Comparison of ENCODE assay signal across 1 cellular context in genomic region chr15:67061811-67062348, GRCh38.
TF ChIP-seq lines count a peak whose summit lies in the region.

No MANE protein-coding gene starts in this region.

TF ChIP-seq in HepG2, 621 proteins besides CTCF, POLR2A, EP300 and RAD21 (continued from another document and continues in another):
- TF ChIP-seq ZNF280D (CRISPR knock-in tag; IDR thresholded peaks at IDR 0.05) (no peak), POLR2AphosphoS2 (IDR thresholded peaks at IDR 0.05; ENCODE audit: low read depth, low read length) (no peak), GABPB1 (CRISPR knock-in tag; IDR thresholded peaks at IDR 0.05) (peak; percentile 44; the same call in 1 of the 2 replicates), ZNF709 (CRISPR knock-in tag; IDR thresholded peaks at IDR 0.05) (no peak), KDM5B (CRISPR knock-in tag; IDR thresholded peaks at IDR 0.05; ENCODE audit: borderline replicate concordance) (no peak), TEAD3 (CRISPR knock-in tag; optimal IDR thresholded peaks at IDR 0.05; ENCODE audit: borderline replicate concordance) (no peak), ZKSCAN1 (IDR thresholded peaks at IDR 0.05; ENCODE audit: low read length) (peak; percentile 89), SETDB1 (CRISPR knock-in tag; IDR thresholded peaks at IDR 0.05; ENCODE audit: borderline replicate concordance) (no peak), FOXA3 (CRISPR knock-in tag; IDR thresholded peaks at IDR 0.05) (peak; percentile 34; the same call in 1 of the 2 replicates), ZNF136 (CRISPR knock-in tag; IDR thresholded peaks at IDR 0.05; ENCODE audit: low read depth) (no peak), ZNF329 (CRISPR knock-in tag; IDR thresholded peaks at IDR 0.05; ENCODE audit: low read depth) (no peak), ELF3 (CRISPR knock-in tag; IDR thresholded peaks at IDR 0.05) (peak; percentile 37), FOXP1 (IDR thresholded peaks at IDR 0.05) (no peak), FOXP1 (CRISPR knock-in tag; IDR thresholded peaks at IDR 0.05) (peak; percentile 9; the same call in 1 of the 2 replicates), TSC22D2 (CRISPR knock-in tag; IDR thresholded peaks at IDR 0.05; ENCODE audit: borderline replicate concordance) (no peak), ZNF674 (CRISPR knock-in tag; IDR thresholded peaks at IDR 0.05; ENCODE audit: low read depth) (no peak), ZMAT3 (CRISPR knock-in tag; conservative IDR thresholded peaks at IDR 0.05) (no peak), MAFK (conservative IDR thresholded peaks at IDR 0.05 in 1 of 2, IDR thresholded peaks at IDR 0.05 in 1 of 2; ENCODE audit: low read length in 2 of 2) (no peak), ZNF792 (CRISPR knock-in tag; IDR thresholded peaks at IDR 0.05) (no peak), CHCHD3 (CRISPR knock-in tag; IDR thresholded peaks at IDR 0.05) (no peak), GABPA (IDR thresholded peaks at IDR 0.05; ENCODE audit: low read depth, low read length) (no peak), GABPA (CRISPR knock-in tag; IDR thresholded peaks at IDR 0.05; ENCODE audit: low read depth) (peak; percentile 65), ZFP82 (CRISPR knock-in tag; IDR thresholded peaks at IDR 0.05; ENCODE audit: borderline replicate concordance) (no peak), FOXJ3 (CRISPR knock-in tag; IDR thresholded peaks at IDR 0.05; ENCODE audit: borderline replicate concordance) (no peak), SRSF1 (optimal IDR thresholded peaks at IDR 0.05; ENCODE audit: low read depth, low read length) (no peak), IRF2 (CRISPR knock-in tag; IDR thresholded peaks at IDR 0.05) (no peak), BCL6 (CRISPR knock-in tag; IDR thresholded peaks at IDR 0.05) (no peak), ZNF629 (CRISPR knock-in tag; conservative IDR thresholded peaks at IDR 0.05) (peak; percentile 59), ZNF724P (CRISPR knock-in tag; IDR thresholded peaks at IDR 0.05; ENCODE audit: borderline replicate concordance) (no peak), ZNF564 (CRISPR knock-in tag; IDR thresholded peaks at IDR 0.05) (no peak), ZNF207 (IDR thresholded peaks at IDR 0.05; ENCODE audit: borderline replicate concordance) (no peak), ZNF253 (CRISPR knock-in tag; IDR thresholded peaks at IDR 0.05; ENCODE audit: borderline replicate concordance) (no peak), SAFB2 (CRISPR knock-in tag; IDR thresholded peaks at IDR 0.05; ENCODE audit: borderline replicate concordance, low read depth) (0 out of 2 replicates have a peak, but pooled peaks have one; percentile 1), ETV5 (CRISPR knock-in tag; IDR thresholded peaks at IDR 0.05; ENCODE audit: borderline replicate concordance) (peak; percentile 88; the same call in 1 of the 2 replicates), NFE2L2 (IDR thresholded peaks at IDR 0.05; ENCODE audit: low read length) (no peak), MIXL1 (CRISPR knock-in tag; IDR thresholded peaks at IDR 0.05) (peak; percentile 52; the same call in 1 of the 2 replicates), CERS6 (CRISPR knock-in tag; IDR thresholded peaks at IDR 0.05) (no peak), ZNF776 (CRISPR knock-in tag; IDR thresholded peaks at IDR 0.05) (no peak), REPIN1 (CRISPR knock-in tag; IDR thresholded peaks at IDR 0.05; ENCODE audit: borderline replicate concordance, low read depth) (no peak), MLX (CRISPR knock-in tag; IDR thresholded peaks at IDR 0.05) (no peak), YEATS2 (CRISPR knock-in tag; IDR thresholded peaks at IDR 0.05; ENCODE audit: borderline replicate concordance) (no peak), SIN3B (IDR thresholded peaks at IDR 0.05; ENCODE audit: low read length) (no peak), RARA (CRISPR knock-in tag; IDR thresholded peaks at IDR 0.05) (peak; percentile 84), MIER3 (CRISPR knock-in tag; IDR thresholded peaks at IDR 0.05; ENCODE audit: borderline replicate concordance) (no peak; the same call in 1 of the 2 replicates), KLF11 (CRISPR knock-in tag; IDR thresholded peaks at IDR 0.05) (peak; percentile 10; the same call in 1 of the 2 replicates)
- TF ChIP-seq, protein P1, sequence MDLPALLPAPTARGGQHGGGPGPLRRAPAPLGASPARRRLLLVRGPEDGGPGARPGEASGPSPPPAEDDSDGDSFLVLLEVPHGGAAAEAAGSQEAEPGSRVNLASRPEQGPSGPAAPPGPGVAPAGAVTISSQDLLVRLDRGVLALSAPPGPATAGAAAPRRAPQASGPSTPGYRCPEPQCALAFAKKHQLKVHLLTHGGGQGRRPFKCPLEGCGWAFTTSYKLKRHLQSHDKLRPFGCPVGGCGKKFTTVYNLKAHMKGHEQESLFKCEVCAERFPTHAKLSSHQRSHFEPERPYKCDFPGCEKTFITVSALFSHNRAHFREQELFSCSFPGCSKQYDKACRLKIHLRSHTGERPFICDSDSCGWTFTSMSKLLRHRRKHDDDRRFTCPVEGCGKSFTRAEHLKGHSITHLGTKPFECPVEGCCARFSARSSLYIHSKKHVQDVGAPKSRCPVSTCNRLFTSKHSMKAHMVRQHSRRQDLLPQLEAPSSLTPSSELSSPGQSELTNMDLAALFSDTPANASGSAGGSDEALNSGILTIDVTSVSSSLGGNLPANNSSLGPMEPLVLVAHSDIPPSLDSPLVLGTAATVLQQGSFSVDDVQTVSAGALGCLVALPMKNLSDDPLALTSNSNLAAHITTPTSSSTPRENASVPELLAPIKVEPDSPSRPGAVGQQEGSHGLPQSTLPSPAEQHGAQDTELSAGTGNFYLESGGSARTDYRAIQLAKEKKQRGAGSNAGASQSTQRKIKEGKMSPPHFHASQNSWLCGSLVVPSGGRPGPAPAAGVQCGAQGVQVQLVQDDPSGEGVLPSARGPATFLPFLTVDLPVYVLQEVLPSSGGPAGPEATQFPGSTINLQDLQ (CRISPR knock-in tag; IDR thresholded peaks at IDR 0.05) = no peak
- TF ChIP-seq, protein P2, sequence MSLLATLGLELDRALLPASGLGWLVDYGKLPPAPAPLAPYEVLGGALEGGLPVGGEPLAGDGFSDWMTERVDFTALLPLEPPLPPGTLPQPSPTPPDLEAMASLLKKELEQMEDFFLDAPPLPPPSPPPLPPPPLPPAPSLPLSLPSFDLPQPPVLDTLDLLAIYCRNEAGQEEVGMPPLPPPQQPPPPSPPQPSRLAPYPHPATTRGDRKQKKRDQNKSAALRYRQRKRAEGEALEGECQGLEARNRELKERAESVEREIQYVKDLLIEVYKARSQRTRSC (CRISPR knock-in tag; IDR thresholded peaks at IDR 0.05; ENCODE audit: low read depth) = no peak
- TF ChIP-seq, protein P3, sequence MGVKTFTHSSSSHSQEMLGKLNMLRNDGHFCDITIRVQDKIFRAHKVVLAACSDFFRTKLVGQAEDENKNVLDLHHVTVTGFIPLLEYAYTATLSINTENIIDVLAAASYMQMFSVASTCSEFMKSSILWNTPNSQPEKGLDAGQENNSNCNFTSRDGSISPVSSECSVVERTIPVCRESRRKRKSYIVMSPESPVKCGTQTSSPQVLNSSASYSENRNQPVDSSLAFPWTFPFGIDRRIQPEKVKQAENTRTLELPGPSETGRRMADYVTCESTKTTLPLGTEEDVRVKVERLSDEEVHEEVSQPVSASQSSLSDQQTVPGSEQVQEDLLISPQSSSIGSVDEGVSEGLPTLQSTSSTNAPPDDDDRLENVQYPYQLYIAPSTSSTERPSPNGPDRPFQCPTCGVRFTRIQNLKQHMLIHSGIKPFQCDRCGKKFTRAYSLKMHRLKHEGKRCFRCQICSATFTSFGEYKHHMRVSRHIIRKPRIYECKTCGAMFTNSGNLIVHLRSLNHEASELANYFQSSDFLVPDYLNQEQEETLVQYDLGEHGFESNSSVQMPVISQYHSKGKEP (CRISPR knock-in tag; IDR thresholded peaks at IDR 0.05) = no peak
- TF ChIP-seq, protein P4, sequence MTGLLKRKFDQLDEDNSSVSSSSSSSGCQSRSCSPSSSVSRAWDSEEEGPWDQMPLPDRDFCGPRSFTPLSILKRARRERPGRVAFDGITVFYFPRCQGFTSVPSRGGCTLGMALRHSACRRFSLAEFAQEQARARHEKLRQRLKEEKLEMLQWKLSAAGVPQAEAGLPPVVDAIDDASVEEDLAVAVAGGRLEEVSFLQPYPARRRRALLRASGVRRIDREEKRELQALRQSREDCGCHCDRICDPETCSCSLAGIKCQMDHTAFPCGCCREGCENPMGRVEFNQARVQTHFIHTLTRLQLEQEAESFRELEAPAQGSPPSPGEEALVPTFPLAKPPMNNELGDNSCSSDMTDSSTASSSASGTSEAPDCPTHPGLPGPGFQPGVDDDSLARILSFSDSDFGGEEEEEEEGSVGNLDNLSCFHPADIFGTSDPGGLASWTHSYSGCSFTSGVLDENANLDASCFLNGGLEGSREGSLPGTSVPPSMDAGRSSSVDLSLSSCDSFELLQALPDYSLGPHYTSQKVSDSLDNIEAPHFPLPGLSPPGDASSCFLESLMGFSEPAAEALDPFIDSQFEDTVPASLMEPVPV (CRISPR knock-in tag; IDR thresholded peaks at IDR 0.05) = no peak
- TF ChIP-seq, protein P5, sequence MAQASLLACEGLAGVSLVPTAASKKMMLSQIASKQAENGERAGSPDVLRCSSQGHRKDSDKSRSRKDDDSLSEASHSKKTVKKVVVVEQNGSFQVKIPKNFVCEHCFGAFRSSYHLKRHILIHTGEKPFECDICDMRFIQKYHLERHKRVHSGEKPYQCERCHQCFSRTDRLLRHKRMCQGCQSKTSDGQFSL (CRISPR knock-in tag; IDR thresholded peaks at IDR 0.05) = no peak
- TF ChIP-seq, protein P6, sequence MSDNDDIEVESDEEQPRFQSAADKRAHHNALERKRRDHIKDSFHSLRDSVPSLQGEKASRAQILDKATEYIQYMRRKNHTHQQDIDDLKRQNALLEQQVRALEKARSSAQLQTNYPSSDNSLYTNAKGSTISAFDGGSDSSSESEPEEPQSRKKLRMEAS (IDR thresholded peaks at IDR 0.05) = peak; percentile 49; the same call in 1 of the 2 replicates
- TF ChIP-seq, protein P7, sequence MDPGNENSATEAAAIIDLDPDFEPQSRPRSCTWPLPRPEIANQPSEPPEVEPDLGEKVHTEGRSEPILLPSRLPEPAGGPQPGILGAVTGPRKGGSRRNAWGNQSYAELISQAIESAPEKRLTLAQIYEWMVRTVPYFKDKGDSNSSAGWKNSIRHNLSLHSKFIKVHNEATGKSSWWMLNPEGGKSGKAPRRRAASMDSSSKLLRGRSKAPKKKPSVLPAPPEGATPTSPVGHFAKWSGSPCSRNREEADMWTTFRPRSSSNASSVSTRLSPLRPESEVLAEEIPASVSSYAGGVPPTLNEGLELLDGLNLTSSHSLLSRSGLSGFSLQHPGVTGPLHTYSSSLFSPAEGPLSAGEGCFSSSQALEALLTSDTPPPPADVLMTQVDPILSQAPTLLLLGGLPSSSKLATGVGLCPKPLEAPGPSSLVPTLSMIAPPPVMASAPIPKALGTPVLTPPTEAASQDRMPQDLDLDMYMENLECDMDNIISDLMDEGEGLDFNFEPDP (CRISPR knock-in tag; conservative IDR thresholded peaks at IDR 0.05) = no peak
- TF ChIP-seq, protein P8, sequence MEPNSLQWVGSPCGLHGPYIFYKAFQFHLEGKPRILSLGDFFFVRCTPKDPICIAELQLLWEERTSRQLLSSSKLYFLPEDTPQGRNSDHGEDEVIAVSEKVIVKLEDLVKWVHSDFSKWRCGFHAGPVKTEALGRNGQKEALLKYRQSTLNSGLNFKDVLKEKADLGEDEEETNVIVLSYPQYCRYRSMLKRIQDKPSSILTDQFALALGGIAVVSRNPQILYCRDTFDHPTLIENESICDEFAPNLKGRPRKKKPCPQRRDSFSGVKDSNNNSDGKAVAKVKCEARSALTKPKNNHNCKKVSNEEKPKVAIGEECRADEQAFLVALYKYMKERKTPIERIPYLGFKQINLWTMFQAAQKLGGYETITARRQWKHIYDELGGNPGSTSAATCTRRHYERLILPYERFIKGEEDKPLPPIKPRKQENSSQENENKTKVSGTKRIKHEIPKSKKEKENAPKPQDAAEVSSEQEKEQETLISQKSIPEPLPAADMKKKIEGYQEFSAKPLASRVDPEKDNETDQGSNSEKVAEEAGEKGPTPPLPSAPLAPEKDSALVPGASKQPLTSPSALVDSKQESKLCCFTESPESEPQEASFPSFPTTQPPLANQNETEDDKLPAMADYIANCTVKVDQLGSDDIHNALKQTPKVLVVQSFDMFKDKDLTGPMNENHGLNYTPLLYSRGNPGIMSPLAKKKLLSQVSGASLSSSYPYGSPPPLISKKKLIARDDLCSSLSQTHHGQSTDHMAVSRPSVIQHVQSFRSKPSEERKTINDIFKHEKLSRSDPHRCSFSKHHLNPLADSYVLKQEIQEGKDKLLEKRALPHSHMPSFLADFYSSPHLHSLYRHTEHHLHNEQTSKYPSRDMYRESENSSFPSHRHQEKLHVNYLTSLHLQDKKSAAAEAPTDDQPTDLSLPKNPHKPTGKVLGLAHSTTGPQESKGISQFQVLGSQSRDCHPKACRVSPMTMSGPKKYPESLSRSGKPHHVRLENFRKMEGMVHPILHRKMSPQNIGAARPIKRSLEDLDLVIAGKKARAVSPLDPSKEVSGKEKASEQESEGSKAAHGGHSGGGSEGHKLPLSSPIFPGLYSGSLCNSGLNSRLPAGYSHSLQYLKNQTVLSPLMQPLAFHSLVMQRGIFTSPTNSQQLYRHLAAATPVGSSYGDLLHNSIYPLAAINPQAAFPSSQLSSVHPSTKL (CRISPR knock-in tag; IDR thresholded peaks at IDR 0.05) = no peak
